Comparison of ENCODE assay signal across 26 cellular contexts in genomic region chr11:35928688-35929087, GRCh38. TPM values are rescaled to one million over a fixed set of nuclear protein-coding genes. Genes with fewer than 3 reads are reported as not detected.
DNase-seq lines count a peak whose midpoint lies in the region; ATAC-seq, FAIRE-seq and TF ChIP-seq lines count a peak whose summit lies in the region.
"Had no signal": no experiment of that assay in that cellular context is flagged by ENCODE, and none has a peak within 500 bp of the region (broad histone marks: within the 10 kb centered on the region; RNA-seq: fewer than 3 reads in every experiment).

No MANE protein-coding gene starts in this region.

- no peak for TF ChIP-seq POLR2A in K562 (conservative IDR thresholded peaks at IDR 0.05)

- H3K27me3 ChIP-seq in PC-9 (ENCODE audit: insufficient read depth, low read depth): no peaks in the 10 kb centered on the region
- H3K27me3 ChIP-seq in K562 (ENCODE audit: control insufficient read depth in 2 of 2, insufficient read depth in 2 of 2, low read length in 2 of 2): peaks cover 20 to 33% of the 10 kb centered on the region in 2 experiments
- H3K27me3 ChIP-seq: BE2C; BLaER1 treated with 17β-estradiol and CSF1 and Interleukin-3, amounts not matched to agents 10 nM and 100 nM had no signal

- H3K4me3 ChIP-seq in PC-9: no peak overlapping the region
- no peak overlapping the region for H3K4me3 ChIP-seq in K562
- H3K4me3 ChIP-seq: BLaER1 treated with 17β-estradiol and CSF1 and Interleukin-3, amounts not matched to agents 10 nM and 100 nM; GM23248 had no signal

- H3K27ac ChIP-seq in PC-9 (peak overlapping the region; percentile 91; the same call in 1 of the 2 replicates), K562 (ENCODE audit: extremely low read depth, low read depth, low read length) (no peak overlapping the region)
- H3K27ac ChIP-seq: 22Rv1, GM23248 had no signal

- H3K9me1 ChIP-seq in K562 (ENCODE audit: control insufficient read depth, insufficient read depth, low read length): no peaks in the 10 kb centered on the region

- peak overlapping the region; percentile 2 for H3K27ac Mint-ChIP-seq in T-helper 2 cell treated with Interferon-gamma antibody and Interleukin-4, amounts not matched to agents 5 μg/mL and 100 μg/mL, for 36 hours
- H3K27ac Mint-ChIP-seq: CD4-positive, alpha-beta T cell; CD8-positive, alpha-beta memory T cell had no signal

- H3F3A ChIP-seq in PC-9 (ENCODE audit: insufficient read depth, low read depth): peaks cover 30% of the 10 kb centered on the region

- H3K4me3 Mint-ChIP-seq in T-helper 2 cell treated with Interferon-gamma antibody and Interleukin-4, amounts not matched to agents 5 μg/mL and 100 μg/mL, for 36 hours: no peak overlapping the region
- H3K4me3 Mint-ChIP-seq: CD14-positive monocyte; CD4-positive, alpha-beta T cell; CD8-positive, alpha-beta memory T cell had no signal

- H3K36me3 ChIP-seq in PC-9 (ENCODE audit: low read depth) (no peaks in the 10 kb centered on the region), K562 (ENCODE audit: control insufficient read depth, insufficient read depth, low read length) (no peaks in the 10 kb centered on the region)
- H3K36me3 ChIP-seq: BE2C; BLaER1 treated with 17β-estradiol and CSF1 and Interleukin-3, amounts not matched to agents 10 nM and 100 nM had no signal

- no peaks in the 10 kb centered on the region for H3K36me3 Mint-ChIP-seq in T-helper 2 cell treated with Interferon-gamma antibody and Interleukin-4, amounts not matched to agents 5 μg/mL and 100 μg/mL, for 36 hours (ENCODE audit: low read depth)
- H3K36me3 Mint-ChIP-seq: CD14-positive monocyte; CD8-positive, alpha-beta memory T cell had no signal

- H4K20me1 ChIP-seq in PC-9 (ENCODE audit: insufficient read depth): no peaks in the 10 kb centered on the region
- H4K20me1 ChIP-seq in K562 (replicated peaks; ENCODE audit: control insufficient read depth, insufficient read depth, low read length): no peaks in the 10 kb centered on the region
- H4K20me1 ChIP-seq: BLaER1 treated with 17β-estradiol and CSF1 and Interleukin-3, amounts not matched to agents 10 nM and 100 nM had no signal

- no peaks in the 10 kb centered on the region for H3K4me1 Mint-ChIP-seq in T-helper 2 cell treated with Interferon-gamma antibody and Interleukin-4, amounts not matched to agents 5 μg/mL and 100 μg/mL, for 36 hours (ENCODE audit: low read depth)
- H3K4me1 Mint-ChIP-seq: CD8-positive, alpha-beta memory T cell had no signal

- intact Hi-C loops in PC-9 (cut with micrococcal nuclease; ENCODE audit: unreplicated experiment): loop anchor here (5.0 to 10.0 kb wide), 3 partner anchors 106 to 314 kb away; partner anchors contain the start of gene FJX1
- intact Hi-C loops in K562 (cut with micrococcal nuclease): no loop called here

- POLR2A ChIA-PET in PC-9 (lab: Charles Lee; ENCODE audit: unreplicated experiment): interaction anchor here (0.7 kb wide), 1 partner anchor 1533 kb away, joined by 4 read pairs; no protein-coding TSS in a partner anchor
- POLR2A ChIA-PET in K562 (lab: Yijun Ruan, JAX): interaction anchor here (2.2 kb wide), 1 partner anchor 11 kb away, joined by 9 read pairs; no protein-coding TSS in a partner anchor

- H3K4me1 ChIP-seq in PC-9 (replicated peaks; ENCODE audit: insufficient read depth): peaks cover 46% of the 10 kb centered on the region
- H3K4me1 ChIP-seq in K562 (replicated peaks in 1 of 2; ENCODE audit: control insufficient read depth in 2 of 2, insufficient read depth in 2 of 2, low read length in 2 of 2): no peaks in the 10 kb centered on the region
- H3K4me1 ChIP-seq: BE2C had no signal

- TF ChIP-seq RAD21 in K562 (CRISPR knock-in tag; conservative IDR thresholded peaks at IDR 0.05 in 1 of 2, IDR thresholded peaks at IDR 0.05 in 1 of 2): no peak

- ATAC-seq in K562: no peak
- no peak for ATAC-seq in GM21526 (IDR thresholded peaks at IDR 0.05; ENCODE audit: low FRiP score, unreplicated experiment)

- no peaks in the 10 kb centered on the region for H3K9me3 Mint-ChIP-seq in T-helper 2 cell treated with Interferon-gamma antibody and Interleukin-4, amounts not matched to agents 5 μg/mL and 100 μg/mL, for 36 hours
- H3K9me3 Mint-ChIP-seq: CD4-positive, alpha-beta T cell had no signal

- DNase-seq in T-helper 2 cell treated with Interferon-gamma antibody and Interleukin-4, amounts not matched to agents 5 μg/mL and 100 μg/mL, for 36 hours (ENCODE audit: low spot score): no peak
- DNase-seq in T-helper 2 cell (no peak), PC-9 (no peak), K562 (ENCODE audit: extremely low read depth in 1 of 4, low spot score in 3 of 4) (no peak), NCI-H187 (lab: John Stamatoyannopoulos, UW) (no peak), kidney tubule cell (ENCODE audit: low spot score) (no peak)
- DNase-seq: ACHN; BE2C; CD4-positive, alpha-beta T cell; CD8-positive, alpha-beta memory T cell; DMS 273 treated with DMSO at 0.1 percent for 48 hours; DMS79; EL; GF-D8; GM23248; H7; HCEC 1CT had no signal

- H3K9ac ChIP-seq in K562 (ENCODE audit: insufficient read depth in 1 of 2, low read depth in 2 of 2, low read length in 2 of 2): no peak overlapping the region
- H3K9ac ChIP-seq: BLaER1 treated with 17β-estradiol and CSF1 and Interleukin-3, amounts not matched to agents 10 nM and 100 nM; GM23248 had no signal

- H2AFZ ChIP-seq in PC-9: no peak overlapping the region
- H2AFZ ChIP-seq in K562 (ENCODE audit: low read depth, low read length): no peak overlapping the region
- H2AFZ ChIP-seq: GM23248 had no signal

- no peak overlapping the region for H3K4me2 ChIP-seq in PC-9
- H3K4me2 ChIP-seq in K562 (ENCODE audit: insufficient read depth, low read length): no peak overlapping the region

- 1% methylated on average over 5 of the region's 5 CpGs for WGBS in K562 (ENCODE audit: insufficient coverage, low coverage, missing lambda C conversion rate)

- CTCF ChIA-PET in PC-9 (lab: Charles Lee): no interaction called here
- CTCF ChIA-PET in K562 (lab: Yijun Ruan, JAX; ENCODE audit: low intra/inter-chr PET ratio): interaction anchor here (0.6 kb wide), 1 partner anchor 29 kb away, joined by 3 read pairs; no protein-coding TSS in a partner anchor

- H3K79me2 ChIP-seq in PC-9 (ENCODE audit: low read depth): no peaks in the 10 kb centered on the region
- no peaks in the 10 kb centered on the region for H3K79me2 ChIP-seq in K562 (ENCODE audit: control insufficient read depth, insufficient read depth, low read length)

- in situ Hi-C loops in K562 (cut with MboI): no loop called here

- no peak for TF ChIP-seq EP300 in K562 (IDR thresholded peaks at IDR 0.05; ENCODE audit: low read length)

- no peaks in the 10 kb centered on the region for H3K9me3 ChIP-seq in PC-9 (ENCODE audit: insufficient read depth, low read depth)
- H3K9me3 ChIP-seq in K562 (replicated peaks; ENCODE audit: control insufficient read depth, insufficient read depth, low read depth, low read length): no peaks in the 10 kb centered on the region
- H3K9me3 ChIP-seq: BE2C had no signal

- no peak for TF ChIP-seq CTCF in PC-9 (conservative IDR thresholded peaks at IDR 0.05)
- no peak for TF ChIP-seq CTCF in K562 (IDR thresholded peaks at IDR 0.05 in 2 of 3, conservative IDR thresholded peaks at IDR 0.05 in 1 of 3; ENCODE audit: insufficient read depth in 2 of 3, low read depth in 1 of 3, low read length in 3 of 3)

- no peak for FAIRE-seq in K562 (lab: Jason Lieb, UNC)
- FAIRE-seq: A204.1, D721Med, GM12891, GM18507, H1 had no signal

- H3K27me3 Mint-ChIP-seq in T-helper 2 cell treated with Interferon-gamma antibody and Interleukin-4, amounts not matched to agents 5 μg/mL and 100 μg/mL, for 36 hours (ENCODE audit: low read depth): peaks cover 10% of the 10 kb centered on the region

- BruUV-seq in PC-9 (replicated peaks; lab: Mats Ljungman, UMichigan): no TSS peak
- no TSS peak for BruUV-seq in K562 (replicated peaks; lab: Mats Ljungman, UMichigan)

- H3K9me2 ChIP-seq in PC-9 (ENCODE audit: insufficient read depth): no peaks in the 10 kb centered on the region

TF ChIP-seq in K562, 482 proteins besides CTCF, POLR2A, EP300 and RAD21:
- peak; percentile 73; the same call in 1 of the 2 replicates for TF ChIP-seq ADNP (tag; IDR thresholded peaks at IDR 0.05)
- no peak for TF ChIP-seq ZNF57 (CRISPR knock-in tag; IDR thresholded peaks at IDR 0.05)
- TF ChIP-seq RBM25 (IDR thresholded peaks at IDR 0.05; ENCODE audit: low read depth, low read length, severe bottlenecking): peak; percentile 81
- no peak for TF ChIP-seq NR1H2 (CRISPR knock-in tag; IDR thresholded peaks at IDR 0.05)

RNA-seq across cellular contexts. Expression of gene LDLRAD3, which starts 15.2 kb away (rescaled TPM):
- 15.9 and 19.5 TPM in 2 replicates for total RNA-seq in PC-9 (2021)
- total RNA-seq in K562 (2011; cell fraction: chromatin; rRNA removed; ENCODE audit: low replicate concordance): 3.3 and 4.3 TPM in 2 replicates
- total RNA-seq in K562 (2011; cell fraction: nucleolus; rRNA removed): 2.9 and 3.7 TPM in 2 replicates
- 8.4 and 13.9 TPM in 2 replicates for total RNA-seq in K562 (2011; cell fraction: nucleoplasm; rRNA removed)
- 1.8 and 2.7 TPM in 2 replicates for total RNA-seq in K562 (2014; rRNA removed)
- total RNA-seq in K562 (2014; rRNA removed; fragmentation: Illumina TruSeq; extraction: Trizol): 3.0 and 3.4 TPM in 2 replicates
- total RNA-seq in K562 (2015; rRNA removed; fragmentation: Illumina TruSeq; extraction: Trizol): 3.2 and 3.5 TPM in 2 replicates
- total RNA-seq in K562 (2021): 5.7 and 6.4 TPM in 2 replicates
- 2.9 and 3.9 TPM in 2 replicates for polyA plus RNA-seq in K562 (2011; rRNA removed)
- polyA plus RNA-seq in K562 (2011; cell fraction: cytosol; rRNA removed): 2.4 and 7.2 TPM in 2 replicates
- 1.4 and 2.9 TPM in 2 replicates for polyA plus RNA-seq in K562 (2011; cell fraction: nucleus; rRNA removed)
- 4.4 and 4.9 TPM in 2 replicates for polyA plus RNA-seq in K562 (2012)
- polyA plus RNA-seq in K562 (2014; fragmentation: Illumina TruSeq; extraction: Trizol): 7.2 and 8.1 TPM in 2 replicates
- 1 to 10 TPM in 1 of 2 experiments, under 1 TPM in 1; 0.73 to 1.3 TPM for polyA plus RNA-seq in K562 (2014; fragmentation: Nextera tagmentation; extraction: Ambion mirVana)
- 4.9 and 5.1 TPM in 2 replicates for polyA plus RNA-seq in K562 (2014; rRNA removed)
- polyA minus RNA-seq in K562 (2011; rRNA and poly(A)+ RNA removed): 1.2 and 3.6 TPM in 2 replicates
- 2.0 and 5.8 TPM in 2 replicates for polyA minus RNA-seq in K562 (2011; cell fraction: cytosol; rRNA and poly(A)+ RNA removed)
- 2.3 and 3.9 TPM in 2 replicates for polyA minus RNA-seq in K562 (2011; cell fraction: nucleus; rRNA and poly(A)+ RNA removed)
- polyA plus RNA-seq: CD8-positive, alpha-beta memory T cell had no signal
